In the genomic region with DNA sequence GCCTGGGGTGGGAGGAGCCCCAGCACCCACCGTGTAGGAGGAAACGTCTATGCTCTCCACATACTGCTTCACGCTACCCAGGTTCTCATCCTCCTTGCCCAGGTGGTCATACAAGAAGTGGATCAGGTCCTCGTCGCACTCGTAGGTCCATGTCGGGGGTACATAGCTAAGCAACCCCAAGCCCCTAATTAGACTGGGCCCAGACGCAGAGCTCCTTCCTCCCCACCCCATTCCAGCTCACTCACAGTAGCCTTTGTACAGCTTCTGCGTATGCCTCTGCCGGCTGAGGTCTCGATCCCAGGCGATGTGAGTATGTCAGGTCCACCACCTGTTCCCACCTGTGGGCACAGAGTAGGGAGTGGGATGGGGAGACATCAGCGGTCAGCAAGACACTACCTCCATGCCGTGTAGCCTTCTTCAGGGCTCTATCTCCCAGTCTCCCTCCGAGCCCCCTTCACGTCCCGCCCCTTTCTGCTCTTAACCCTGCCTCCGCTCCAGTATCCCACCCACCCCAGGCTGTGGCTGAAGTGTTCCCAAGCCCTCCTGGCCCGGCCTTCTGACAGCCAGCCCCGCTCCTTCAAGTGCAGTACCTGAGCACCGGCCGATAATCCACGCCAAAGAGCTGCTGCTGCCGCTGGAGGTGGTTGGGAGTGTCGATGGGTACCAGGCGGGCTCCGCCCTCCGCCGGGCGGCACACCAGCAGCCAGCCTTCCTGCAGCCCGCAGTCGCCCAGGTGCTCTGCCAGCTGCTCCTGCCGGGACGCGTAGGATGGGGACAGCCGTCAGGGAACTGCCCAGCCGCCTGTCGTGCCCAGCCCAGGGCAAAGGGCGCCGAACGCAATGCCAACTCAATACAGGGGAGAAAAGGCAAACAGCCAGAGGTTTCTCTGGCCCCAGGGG, we compare ENCODE assay signal across 8 cellular contexts. TPM values are rescaled to one million over a fixed set of nuclear protein-coding genes. Genes with fewer than 3 reads are reported as not detected.
DNase-seq lines count a peak whose midpoint lies in the region; ATAC-seq and TF ChIP-seq lines count a peak whose summit lies in the region.

No MANE protein-coding gene starts in this region.

- H3K4me2 ChIP-seq in GM23338 = peak overlapping the region; percentile 95

- H3K27me3 Mint-ChIP-seq in GM23338 (ENCODE audit: insufficient read depth, low read depth, poor library complexity) = peaks cover 15% of the 10 kb centered on the region

- peaks cover 27% of the 10 kb centered on the region for H3K4me1 Mint-ChIP-seq in GM23338

- ATAC-seq in GM23338 (peak; percentile 22), lower lobe of right lung (peak; percentile 40 to 46), HG02884 (IDR thresholded peaks at IDR 0.05; ENCODE audit: unreplicated experiment) (no peak)

- H3K9me2 ChIP-seq in GM23338 (ENCODE audit: insufficient read depth) = no peaks in the 10 kb centered on the region

- no peaks in the 10 kb centered on the region for H3K9me3 ChIP-seq in lower lobe of right lung
- H3K9me3 ChIP-seq in thymus (ENCODE audit: control insufficient read depth) = peaks cover 1% of the 10 kb centered on the region

- no peak overlapping the region for H3K27ac Mint-ChIP-seq in GM23338

- H3K4me3 Mint-ChIP-seq in GM23338 = peak overlapping the region; percentile 75

- H3K27ac ChIP-seq in ACC112 (ENCODE audit: low read depth, low read length) = no peak overlapping the region
- no peak overlapping the region for H3K27ac ChIP-seq in GM23338 (ENCODE audit: low read depth)
- peak overlapping the region; percentile 84 for H3K27ac ChIP-seq in lower lobe of right lung
- H3K27ac ChIP-seq in thymus (ENCODE audit: low read depth) = no peak overlapping the region

- TF ChIP-seq CTCF in GM23338 (conservative IDR thresholded peaks at IDR 0.05; ENCODE audit: low read depth in 2 of 2) (no peak), lower lobe of right lung (IDR thresholded peaks at IDR 0.05) (no peak)

- H3F3A ChIP-seq in GM23338 (replicated peaks; ENCODE audit: low read depth) = no peaks in the 10 kb centered on the region

- H3K36me3 ChIP-seq in ACC112 (ENCODE audit: insufficient read depth, low read length) = no peaks in the 10 kb centered on the region; the same call in 1 of the 2 replicates
- no peaks in the 10 kb centered on the region for H3K36me3 ChIP-seq in GM23338 (ENCODE audit: insufficient read depth)
- H3K36me3 ChIP-seq in lower lobe of right lung = peaks cover 48% of the 10 kb centered on the region
- peaks cover 49% of the 10 kb centered on the region for H3K36me3 ChIP-seq in thymus (ENCODE audit: control insufficient read depth, insufficient read depth)

- peaks cover 27% of the 10 kb centered on the region for H3K36me3 Mint-ChIP-seq in GM23338 (ENCODE audit: low read depth)

- H3K4me3 ChIP-seq in ACC112 (ENCODE audit: low read depth, low read length) (peak overlapping the region; percentile 89), GM23338 (peak overlapping the region; percentile 89), lower lobe of right lung (peak overlapping the region; percentile 96), thymus (ENCODE audit: low read length) (peak overlapping the region; percentile 75)

- H3K27me3 ChIP-seq in ACC112 (ENCODE audit: insufficient read depth, low read length) (no peaks in the 10 kb centered on the region), GM23338 (ENCODE audit: insufficient read depth) (no peaks in the 10 kb centered on the region), lower lobe of right lung (ENCODE audit: low read depth) (no peaks in the 10 kb centered on the region), thymus (ENCODE audit: control insufficient read depth, insufficient read depth) (no peaks in the 10 kb centered on the region)

- peak; percentile 52 for DNase-seq in GM23338 (ENCODE audit: low spot score)
- peak; percentile 82 for DNase-seq in RPMI8226
- DNase-seq in cerebellum (ENCODE audit: low spot score) = peak; percentile 21
- DNase-seq in lower lobe of right lung = peak; percentile 58
- DNase-seq in GF-D8 (lab: John Stamatoyannopoulos, UW) = no peak

- H3K79me2 ChIP-seq in ACC112 (ENCODE audit: control insufficient read depth, insufficient read depth, low read length, unreplicated experiment) = peaks cover 30% of the 10 kb centered on the region
- H3K79me2 ChIP-seq in GM23338 (replicated peaks; ENCODE audit: insufficient read depth) = peaks cover 12% of the 10 kb centered on the region

- intact Hi-C loops in lower lobe of right lung (cut with DNase I) = no loop called here

- 31% methylated on average over 41 of the region's 41 CpGs for WGBS in thymus

- H4K20me1 ChIP-seq in GM23338 (replicated peaks; ENCODE audit: insufficient read depth) = no peaks in the 10 kb centered on the region

- no peaks in the 10 kb centered on the region for H3K9me3 Mint-ChIP-seq in GM23338

- H2AFZ ChIP-seq in ACC112 (ENCODE audit: low read length, unreplicated experiment) = peak overlapping the region; percentile 83
- peak overlapping the region; percentile 100 for H2AFZ ChIP-seq in GM23338

- H3K4me1 ChIP-seq in ACC112 (ENCODE audit: control insufficient read depth, insufficient read depth, low read length, unreplicated experiment) (peaks cover 17% of the 10 kb centered on the region), GM23338 (ENCODE audit: insufficient read depth) (peaks cover 12% of the 10 kb centered on the region), lower lobe of right lung (peaks cover 38% of the 10 kb centered on the region), thymus (ENCODE audit: control insufficient read depth, insufficient read depth, low read length) (peaks cover 18% of the 10 kb centered on the region)

TF ChIP-seq in GM23338, 12 proteins besides CTCF, POLR2A, EP300 and RAD21:
- TF ChIP-seq EZH2 (IDR thresholded peaks at IDR 0.05; ENCODE audit: low read depth, unreplicated experiment) (no peak), POLR2AphosphoS5 (IDR thresholded peaks at IDR 0.05; ENCODE audit: low read depth) (no peak)

RNA-seq across cellular contexts. Expression of gene HECTD3, which starts 0.9 kb away (rescaled TPM):
- 31.0 and 31.4 TPM in 2 replicates for total RNA-seq in GM23338 (2014; rRNA removed; shearing (Covaris generic))
- polyA plus RNA-seq in GM23338 (2016; fragmentation: Nextera tagmentation; extraction: Ambion mirVana) (13.1 and 16.6 TPM in 2 replicates), thymus (22.5 TPM)
- total RNA-seq in cerebellum (13.5 TPM), lower lobe of right lung (47.6 TPM)

RNA-seq across cellular contexts. Expression of gene UROD, which starts 1.8 kb away (rescaled TPM):
- total RNA-seq in GM23338 (2014; rRNA removed; shearing (Covaris generic)) = 82.4 and 90.9 TPM in 2 replicates
- 106 and 108 TPM in 2 replicates for polyA plus RNA-seq in GM23338 (2016; fragmentation: Nextera tagmentation; extraction: Ambion mirVana)
- total RNA-seq in cerebellum = 36.8 TPM
- 60.4 TPM for total RNA-seq in lower lobe of right lung
- polyA plus RNA-seq in thymus = 68.2 TPM

RNA-seq across cellular contexts. Expression of gene EIF2B3, which starts 23.8 kb away (rescaled TPM):
- total RNA-seq in GM23338 (2014; rRNA removed; shearing (Covaris generic)) = 30.3 and 36.4 TPM in 2 replicates
- polyA plus RNA-seq in GM23338 (2016; fragmentation: Nextera tagmentation; extraction: Ambion mirVana) (28.6 and 31.9 TPM in 2 replicates), thymus (12.3 TPM)
- total RNA-seq in cerebellum (29.1 TPM), lower lobe of right lung (25.8 TPM)
